In genomic region chr19:38203197-38203596, GRCh38 we compare ENCODE assay signal across 12 cellular contexts. TPM values are rescaled to one million over a fixed set of nuclear protein-coding genes. Genes with fewer than 3 reads are reported as not detected.
DNase-seq lines count a peak whose midpoint lies in the region; TF ChIP-seq lines count a peak whose summit lies in the region.
"Had no signal": no experiment of that assay in that cellular context is flagged by ENCODE, and none has a peak within 500 bp of the region (broad histone marks: within the 10 kb centered on the region; RNA-seq: fewer than 3 reads in every experiment).

No MANE protein-coding gene starts in this region.

- H3K27me3 Mint-ChIP-seq in H9 (ENCODE audit: low read depth) = peaks cover 3% of the 10 kb centered on the region; the same call in 1 of the 2 replicates

- no peak overlapping the region for H4K5ac ChIP-seq in H9 (ENCODE audit: insufficient read length, low read depth, low read length)

- TF ChIP-seq CTCF in H9 (conservative IDR thresholded peaks at IDR 0.05) (no peak), RWPE1 (conservative IDR thresholded peaks at IDR 0.05; ENCODE audit: low read depth) (no peak)

- H3K27me3 ChIP-seq in H9 (ENCODE audit: insufficient read depth, low read length) = no peaks in the 10 kb centered on the region
- H3K27me3 ChIP-seq: BE2C had no signal

- H3K27ac Mint-ChIP-seq in H9 = no peak overlapping the region
- H3K27ac Mint-ChIP-seq: CD8-positive, alpha-beta T cell had no signal

- H3K79me1 ChIP-seq in H9 (ENCODE audit: insufficient read depth, low read depth, low read length, poor library complexity, severe bottlenecking) = no peaks in the 10 kb centered on the region

- H3K4ac ChIP-seq in H9 (ENCODE audit: low read depth, low read length) = no peak overlapping the region

- no peak overlapping the region for H2BK15ac ChIP-seq in H9 (ENCODE audit: low read depth, low read length)

- H2BK120ac ChIP-seq in H9 (ENCODE audit: low read depth, low read length, poor library complexity, severe bottlenecking) = no peak overlapping the region

- H2AK5ac ChIP-seq in H9 (ENCODE audit: insufficient read length, low read length) = no peak overlapping the region

- H4K8ac ChIP-seq in H9 (replicated peaks; ENCODE audit: insufficient read length, low read depth, low read length) = no peak overlapping the region

- no CpG with 5 or more reads among the region's 13 CpGs for WGBS in H9 (ENCODE audit: extremely low coverage, insufficient read length, low lambda C conversion rate)

- no peak overlapping the region for H3K4me3 Mint-ChIP-seq in H9
- H3K4me3 Mint-ChIP-seq: CD8-positive, alpha-beta T cell had no signal

- H3K36me3 Mint-ChIP-seq in H9 (ENCODE audit: insufficient read depth in 1 of 3, low read depth in 3 of 3) = peaks cover 0 to 26% (median 23%) of the 10 kb centered on the region in 3 experiments; a peak in 5 of 7 replicates

- H2BK20ac ChIP-seq in H9 (ENCODE audit: low read depth, low read length, poor library complexity, severe bottlenecking) = no peak overlapping the region

- peak; percentile 24 for DNase-seq in H9
- peak; percentile 91 for DNase-seq in NCI-H2227 (lab: John Stamatoyannopoulos, UW; ENCODE audit: unreplicated experiment)
- no peak for DNase-seq in RWPE1 (ENCODE audit: low spot score)
- DNase-seq in islet precursor cell = peak; percentile 50
- DNase-seq in COLO829 (ENCODE audit: low spot score) = no peak
- DNase-seq in SIG-M5 (lab: John Stamatoyannopoulos, UW) = no peak
- DNase-seq in central memory CD4-positive, alpha-beta T cell = no peak
- DNase-seq: BE2C; Caco-2; CD8-positive, alpha-beta T cell had no signal

- no peak overlapping the region for H2BK5ac ChIP-seq in H9 (ENCODE audit: insufficient read length, low read length)

- no peak overlapping the region for H3K9ac ChIP-seq in H9 (ENCODE audit: extremely low read depth, insufficient read length, low read length)

- H3K23me2 ChIP-seq in H9 (ENCODE audit: insufficient read length, low read depth, low read length, poor library complexity, severe bottlenecking) = no peaks in the 10 kb centered on the region

- H4K20me1 ChIP-seq in H9 (ENCODE audit: control insufficient read depth, insufficient read depth, insufficient read length) = no peaks in the 10 kb centered on the region

- H3K14ac ChIP-seq in H9 (ENCODE audit: insufficient read depth, low read length) = no peak overlapping the region; the same call in 1 of the 2 replicates

- H3K27ac ChIP-seq in H9 (ENCODE audit: insufficient read length, low read depth, low read length) (no peak overlapping the region), RWPE1 (peak overlapping the region; percentile 54)
- H3K27ac ChIP-seq: C4-2B had no signal

- H3K4me1 ChIP-seq in H9 (ENCODE audit: insufficient read depth, low read length) = no peaks in the 10 kb centered on the region
- H3K4me1 ChIP-seq: Caco-2 had no signal

- H3K18ac ChIP-seq in H9 (ENCODE audit: insufficient read length, low read depth, low read length) = no peak overlapping the region

- POLR2A ChIA-PET in RWPE1 (lab: Yijun Ruan, JAX; ENCODE audit: low non-redundant PET) = no interaction called here

- no peak overlapping the region for H2BK12ac ChIP-seq in H9 (ENCODE audit: insufficient read length, low read depth, low read length)

- H3K23ac ChIP-seq in H9 (ENCODE audit: insufficient read length, low read depth, low read length) = no peak overlapping the region

- no peaks in the 10 kb centered on the region for H3K9me3 ChIP-seq in H9 (ENCODE audit: control insufficient read depth, low read depth, low read length)
- H3K9me3 ChIP-seq: BE2C, Caco-2 had no signal

- H3K4me2 ChIP-seq in H9 (ENCODE audit: insufficient read depth, insufficient read length, low read length) = no peak overlapping the region

- no peak overlapping the region for H3T11ph ChIP-seq in H9 (ENCODE audit: low read length)

- H4K91ac ChIP-seq in H9 (ENCODE audit: insufficient read length, low read depth, low read length) = no peak overlapping the region

- CTCF ChIA-PET in RWPE1 (lab: Yijun Ruan, JAX) = no interaction called here

- peaks cover 0 to 17% of the 10 kb centered on the region in 2 experiments; a peak in 3 of 4 replicates for H3K4me1 Mint-ChIP-seq in H9

- no peaks in the 10 kb centered on the region for H3K9me3 Mint-ChIP-seq in H9
- H3K9me3 Mint-ChIP-seq: CD8-positive, alpha-beta T cell had no signal

- H3K79me2 ChIP-seq in H9 (ENCODE audit: insufficient read depth, low read length) = no peaks in the 10 kb centered on the region

- H3K56ac ChIP-seq in H9 (ENCODE audit: insufficient read length, low read depth, low read length) = no peak overlapping the region

- no peak overlapping the region for H2AFZ ChIP-seq in H9 (ENCODE audit: low read length)

RNA-seq across cellular contexts. Expression of gene DPF1, which starts 20.8 kb away (rescaled TPM):
- total RNA-seq in H9 (2021) = 12.0 and 13.1 TPM in 2 replicates
- total RNA-seq: CD8-positive, alpha-beta T cell had no signal

RNA-seq across cellular contexts. Expression of gene PPP1R14A, which starts 53.0 kb away (rescaled TPM):
- total RNA-seq in H9 (2021) = 18.3 and 19.6 TPM in 2 replicates
- total RNA-seq: CD8-positive, alpha-beta T cell; Daoy had no signal

Comparison
In these comparisons a context has a peak if more than half of its experiments do, and no peak if none do; other contexts are left out.
1. DNase-seq: peak in H9 (single experiment), NCI-H2227 (single experiment) and islet precursor cell (single experiment); none in RWPE1 (single experiment), COLO829 (single experiment), SIG-M5 (single experiment) and central memory CD4-positive, alpha-beta T cell (single experiment).